8 cellular contexts compared by ENCODE assay signal in the genomic region with DNA sequence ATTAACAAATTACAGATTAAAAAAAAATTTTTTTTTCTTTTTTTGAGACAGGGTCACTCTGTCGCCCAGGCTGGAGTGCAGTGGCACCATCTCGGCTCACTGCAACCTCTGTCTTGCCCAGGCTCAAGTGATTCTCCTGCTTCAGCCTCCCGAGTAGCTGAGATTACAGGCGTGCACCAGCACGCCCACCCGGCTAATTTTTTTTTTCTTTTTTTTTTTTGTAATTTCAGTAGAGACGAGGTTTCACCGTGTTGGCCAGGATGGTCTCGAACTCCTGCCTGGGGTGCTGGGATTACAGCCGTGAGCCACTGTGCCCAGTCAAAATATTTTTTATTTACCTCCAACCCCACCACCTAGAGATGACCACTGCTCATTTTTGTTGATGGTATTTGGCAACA. TPM values are rescaled to one million over a fixed set of nuclear protein-coding genes. Genes with fewer than 3 reads are reported as not detected.
DNase-seq lines count a peak whose midpoint lies in the region; ATAC-seq and TF ChIP-seq lines count a peak whose summit lies in the region.

No MANE protein-coding gene starts in this region.

- no peak for TF ChIP-seq CTCF in natural killer cell (IDR thresholded peaks at IDR 0.05)
- TF ChIP-seq CTCF in activated B cell treated with CpG ODN at 0.5 μM for 24 hours (IDR thresholded peaks at IDR 0.05): no peak
- TF ChIP-seq CTCF in mesothelial cell of epicardium (IDR thresholded peaks at IDR 0.05; ENCODE audit: unreplicated experiment): no peak

- H3K36me3 Mint-ChIP-seq in natural killer cell (no peaks in the 10 kb centered on the region), activated B cell treated with CpG ODN at 0.5 μM for 24 hours (ENCODE audit: low read depth) (no peaks in the 10 kb centered on the region), mesothelial cell of epicardium (no peaks in the 10 kb centered on the region)
- no peaks in the 10 kb centered on the region for H3K36me3 Mint-ChIP-seq in natural killer cell treated with Interleukin-12 subunit alpha and Interleukin-12 subunit beta and Interleukin-15 and Interleukin-18, amount 100 ng/mL, for 72 hours

- H3K27me3 Mint-ChIP-seq in natural killer cell (ENCODE audit: low read depth in 2 of 2) (peaks cover 8 to 15% of the 10 kb centered on the region in 2 donors), activated B cell treated with CpG ODN at 0.5 μM for 24 hours (peaks cover 14% of the 10 kb centered on the region), mesothelial cell of epicardium (ENCODE audit: low read depth) (peaks cover 15% of the 10 kb centered on the region)
- peaks cover 7 to 12% of the 10 kb centered on the region in 2 donors for H3K27me3 Mint-ChIP-seq in natural killer cell treated with Interleukin-12 subunit alpha and Interleukin-12 subunit beta and Interleukin-15 and Interleukin-18, amount 100 ng/mL, for 72 hours

- H3K27ac Mint-ChIP-seq in natural killer cell (no peak overlapping the region), activated B cell treated with CpG ODN at 0.5 μM for 24 hours (no peak overlapping the region), mesothelial cell of epicardium (no peak overlapping the region)
- no peak overlapping the region for H3K27ac Mint-ChIP-seq in natural killer cell treated with Interleukin-12 subunit alpha and Interleukin-12 subunit beta and Interleukin-15 and Interleukin-18, amount 100 ng/mL, for 72 hours

- peaks cover 8 to 20% of the 10 kb centered on the region in 2 donors for H3K4me1 Mint-ChIP-seq in natural killer cell
- H3K4me1 Mint-ChIP-seq in natural killer cell treated with Interleukin-12 subunit alpha and Interleukin-12 subunit beta and Interleukin-15 and Interleukin-18, amount 100 ng/mL, for 72 hours (ENCODE audit: low read depth in 2 of 2): peaks cover 0 to 12% of the 10 kb centered on the region in 2 donors
- peaks cover 23% of the 10 kb centered on the region for H3K4me1 Mint-ChIP-seq in activated B cell treated with CpG ODN at 0.5 μM for 24 hours
- H3K4me1 Mint-ChIP-seq in mesothelial cell of epicardium: peaks cover 20% of the 10 kb centered on the region

- intact Hi-C loops in natural killer cell (cut with micrococcal nuclease) (no loop called here), activated B cell treated with CpG ODN at 0.5 μM for 24 hours (cut with micrococcal nuclease) (no loop called here)

- H3K9me3 Mint-ChIP-seq in natural killer cell: no peaks in the 10 kb centered on the region
- no peaks in the 10 kb centered on the region for H3K9me3 Mint-ChIP-seq in natural killer cell treated with Interleukin-12 subunit alpha and Interleukin-12 subunit beta and Interleukin-15 and Interleukin-18, amount 100 ng/mL, for 72 hours
- H3K9me3 Mint-ChIP-seq in activated B cell treated with CpG ODN at 0.5 μM for 24 hours: no peaks in the 10 kb centered on the region
- no peaks in the 10 kb centered on the region for H3K9me3 Mint-ChIP-seq in mesothelial cell of epicardium

- CTCF ChIA-PET in activated B cell treated with CpG ODN at 0.5 μM for 24 hours (lab: Charles Lee): interaction anchor here (1.5 kb wide), 1 partner anchor 114 kb away, joined by 5 read pairs; no protein-coding TSS in a partner anchor

- H3K4me3 Mint-ChIP-seq in natural killer cell: peak overlapping the region; percentile 45
- no peak overlapping the region for H3K4me3 Mint-ChIP-seq in natural killer cell treated with Interleukin-12 subunit alpha and Interleukin-12 subunit beta and Interleukin-15 and Interleukin-18, amount 100 ng/mL, for 72 hours
- peak overlapping the region; percentile 52 for H3K4me3 Mint-ChIP-seq in activated B cell treated with CpG ODN at 0.5 μM for 24 hours
- peak overlapping the region; percentile 51 for H3K4me3 Mint-ChIP-seq in mesothelial cell of epicardium

- DNase-seq in natural killer cell (no peak), activated B cell treated with CpG ODN at 0.5 μM for 24 hours (no peak), mesothelial cell of epicardium (ENCODE audit: low spot score in 2 of 2, unreplicated experiment in 2 of 2) (no peak), foreskin melanocyte (no peak), NCI-H1092 treated with DMSO at 0.1 percent for 48 hours (lab: John Stamatoyannopoulos, UW) (no peak), left lobe of liver (ENCODE audit: low spot score) (no peak)
- no peak for DNase-seq in natural killer cell treated with Interleukin-12 subunit alpha and Interleukin-12 subunit beta and Interleukin-15 and Interleukin-18, amount 100 ng/mL, for 72 hours (ENCODE audit: low spot score)

- POLR2A ChIA-PET in activated B cell treated with CpG ODN at 0.5 μM for 24 hours (lab: Charles Lee): interaction anchor here (0.8 to 4.6 kb wide), 4 partner anchors 22 to 111 kb away, joined by 4 to 34 read pairs (median 18); a partner anchor contains a TSS

- ATAC-seq in natural killer cell (no peak), activated B cell treated with CpG ODN at 0.5 μM for 24 hours (ENCODE audit: low read depth) (no peak), HG03045 (IDR thresholded peaks at IDR 0.05; ENCODE audit: unreplicated experiment) (no peak), left lobe of liver (no peak)
- ATAC-seq in natural killer cell treated with Interleukin-12 subunit alpha and Interleukin-12 subunit beta and Interleukin-15 and Interleukin-18, amount 100 ng/mL, for 72 hours: no peak

RNA-seq across cellular contexts. Expression of a gene that starts 25.5 kb away (rescaled TPM):
- total RNA-seq in natural killer cell: 1,000 to 10,000 TPM; 1,401 to 1,901 (median 1,735) TPM
- 1,000 to 10,000 TPM; 4,962 to 5,145 TPM for total RNA-seq in natural killer cell treated with Interleukin-12 subunit alpha and Interleukin-12 subunit beta and Interleukin-15 and Interleukin-18, amount 100 ng/mL, for 72 hours
- total RNA-seq in activated B cell treated with CpG ODN at 0.5 μM for 24 hours: 2,863 and 2,949 TPM in 2 replicates
- 4,391 to 4,678 TPM (median 4,589 TPM) in 3 replicates for total RNA-seq in mesothelial cell of epicardium
- total RNA-seq in left lobe of liver: 264 TPM

RNA-seq across cellular contexts. Expression of a gene that starts 41.1 kb away (rescaled TPM):
- total RNA-seq in natural killer cell (1 to 10 TPM in 2 of 3 donors, under 1 TPM in 1; 0.26 to 2.6 (median 1.0) TPM), activated B cell treated with CpG ODN at 0.5 μM for 24 hours (3.2 and 5.5 TPM in 2 replicates), mesothelial cell of epicardium (13.0 to 17.3 TPM (median 13.3 TPM) in 3 replicates), left lobe of liver (0.18 TPM)
- total RNA-seq in natural killer cell treated with Interleukin-12 subunit alpha and Interleukin-12 subunit beta and Interleukin-15 and Interleukin-18, amount 100 ng/mL, for 72 hours: under 1 TPM; 0.21 to 0.64 TPM
